In genomic region chr5:84709075-84709474, GRCh38 we compare ENCODE assay signal across 34 cellular contexts.
"Had no signal": no experiment of that assay in that cellular context is flagged by ENCODE, and none has a peak within 500 bp of the region (broad histone marks: within the 10 kb centered on the region; RNA-seq: fewer than 3 reads in every experiment).

No MANE protein-coding gene starts in this region.

- H3K4me3 ChIP-seq: MG63 had no signal

- H3K36me3 ChIP-seq: MG63 had no signal

- H3K9me3 ChIP-seq: MG63 had no signal

- H3K27me3 ChIP-seq: MG63 had no signal

- DNase-seq: Karpas-422, Kasumi-1, MG63, MM.1S, MV-4-11, NCI-H1048, NCI-H1092, NCI-H1092 treated with DMSO at 0.1 percent for 48 hours, NCI-H1105, NCI-H1105 treated with DMSO at 0.1 percent for 48 hours, NCI-H1417, NCI-H1417 treated with DMSO at 0.1 percent for 48 hours, NCI-H1436, NCI-H1436 treated with DMSO at 0.1 percent for 48 hours, NCI-H146, NCI-H1694, NCI-H1694 treated with DMSO at 0.1 percent for 48 hours, NCI-H187, NCI-H187 treated with DMSO at 0.1 percent for 48 hours, NCI-H1930, NCI-H2029, NCI-H2029 treated with DMSO at 0.1 percent for 48 hours, NCI-H2081, NCI-H2081 treated with DMSO at 0.1 percent for 48 hours, NCI-H2107, NCI-H2171 treated with DMSO at 0.1 percent for 48 hours, NCI-H2227 treated with DMSO at 0.1 percent for 48 hours, NCI-H226, NCI-H345, NCI-H446, NCI-H446 treated with DMSO at 0.1 percent for 48 hours, NCI-H510A, NCI-H510A treated with DMSO at 0.1 percent for 48 hours, NCI-H524 had no signal
